In the genomic region with DNA sequence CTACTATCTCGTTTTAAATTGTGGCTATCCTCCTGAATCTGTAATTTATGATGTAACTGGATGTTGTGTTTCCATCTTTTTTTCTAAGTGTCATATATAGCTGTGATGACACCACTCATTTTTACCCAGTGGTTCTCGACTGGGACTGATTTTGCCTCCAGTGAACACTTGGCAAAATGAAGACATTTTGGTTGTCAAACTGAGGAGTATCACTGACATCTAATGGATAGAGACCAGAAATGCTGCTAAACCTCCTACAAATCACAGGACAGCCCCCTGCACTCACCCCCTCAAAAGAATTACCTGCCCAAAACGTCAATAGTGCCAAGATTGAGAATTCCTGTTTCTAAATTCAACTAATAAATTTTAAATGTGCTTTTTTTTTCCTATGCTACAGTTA, we compare ENCODE assay signal across 10 cellular contexts.
A peak's percentile ranks its signal among the peaks of the same experiment; 100 is the strongest.
DNase-seq lines count a peak whose midpoint lies in the region; ATAC-seq and TF ChIP-seq lines count a peak whose summit lies in the region.
"Had no signal": no experiment of that assay in that cellular context is flagged by ENCODE, and none has a peak within 500 bp of the region (broad histone marks: within the 10 kb centered on the region; RNA-seq: fewer than 3 reads in every experiment).

No MANE protein-coding gene starts in this region.

- peaks cover 33% of the 10 kb centered on the region for H3K36me3 ChIP-seq in adipocyte (ENCODE audit: control insufficient read depth, insufficient read depth, low read length, severe bottlenecking)

- DNase-seq in DMS 273 (lab: John Stamatoyannopoulos, UW; ENCODE audit: unreplicated experiment), result peak; percentile 14
- DNase-seq in DMS 273 treated with DMSO at 0.1 percent for 48 hours (lab: John Stamatoyannopoulos, UW), result no peak
- no peak for DNase-seq in LNCaP clone FGC (ENCODE audit: low read depth)
- DNase-seq in adipocyte (ENCODE audit: low read depth), result no peak
- no peak for DNase-seq in nephron progenitor cell
- no peak for DNase-seq in central memory CD4-positive, alpha-beta T cell
- DNase-seq: activated naive CD4-positive, alpha-beta T cell treated with Interleukin-2 at 50 U/mL for 16 hours; NCI-H69 had no signal

- H3K9ac ChIP-seq in adipocyte (ENCODE audit: low read length), result peak overlapping the region; percentile 43

- H3K9me3 ChIP-seq in adipocyte (ENCODE audit: control insufficient read depth, low read length), result no peaks in the 10 kb centered on the region

- peak; percentile 29; the same call in 1 of the 2 replicates for TF ChIP-seq CTCF in LNCaP clone FGC (IDR thresholded peaks at IDR 0.05; ENCODE audit: control insufficient read depth, extremely low read depth, insufficient read depth)
- TF ChIP-seq CTCF in nephron progenitor cell (IDR thresholded peaks at IDR 0.05), result no peak

- peaks cover 16% of the 10 kb centered on the region for H3K36me3 Mint-ChIP-seq in nephron progenitor cell (ENCODE audit: low read depth)

- no peak overlapping the region for H3K4me3 ChIP-seq in LNCaP clone FGC (ENCODE audit: low read depth, low read length)
- H3K4me3 ChIP-seq in adipocyte (ENCODE audit: low read length), result peak overlapping the region; percentile 93

- no peaks in the 10 kb centered on the region for H3K27me3 Mint-ChIP-seq in nephron progenitor cell (ENCODE audit: low read depth, poor library complexity)

- peak overlapping the region; percentile 100 for H3K4me3 Mint-ChIP-seq in nephron progenitor cell

- H3K4me1 Mint-ChIP-seq in nephron progenitor cell, result peaks cover 35% of the 10 kb centered on the region

- H3K27ac Mint-ChIP-seq in nephron progenitor cell, result no peak overlapping the region

- H3K4me1 ChIP-seq in adipocyte (ENCODE audit: control insufficient read depth, insufficient read depth, low read length), result peaks cover 22% of the 10 kb centered on the region

- ATAC-seq in HG02973 (IDR thresholded peaks at IDR 0.05; ENCODE audit: unreplicated experiment), result no peak
- no peak for ATAC-seq in GM18519 (IDR thresholded peaks at IDR 0.05; ENCODE audit: low FRiP score, unreplicated experiment)

- no peaks in the 10 kb centered on the region for H3K27me3 ChIP-seq in adipocyte (replicated peaks; ENCODE audit: control insufficient read depth, insufficient read depth, low read length)

- H3K9me3 Mint-ChIP-seq in nephron progenitor cell, result no peaks in the 10 kb centered on the region
